8 cellular contexts compared by ENCODE assay signal in the genomic region with DNA sequence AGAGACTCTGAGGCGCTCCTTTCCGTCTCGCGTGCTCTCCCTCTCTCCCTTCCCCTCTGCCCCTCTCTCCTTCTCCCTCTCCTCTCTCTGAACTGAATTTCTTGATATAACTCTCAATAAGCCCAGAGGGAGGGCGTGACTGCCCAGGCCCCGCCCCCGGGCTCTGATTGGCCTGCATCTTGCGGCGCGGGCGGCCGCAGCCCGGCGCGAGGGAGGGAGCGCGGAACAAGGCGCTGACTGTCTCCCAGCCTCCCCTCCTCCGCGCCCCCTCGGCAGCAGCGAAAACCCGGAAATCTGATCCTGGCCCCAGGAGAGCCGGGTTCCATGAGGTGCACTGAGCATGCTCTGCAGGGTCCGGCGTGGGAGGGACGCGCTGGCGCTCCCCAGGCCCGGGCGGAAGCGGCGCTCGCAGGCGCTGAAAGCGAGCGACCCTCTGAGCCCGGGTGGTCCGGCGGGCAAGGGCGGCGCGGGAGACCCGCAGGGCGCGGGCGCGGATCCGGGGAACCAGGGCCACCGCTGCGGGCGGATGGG. TPM values are rescaled to one million over a fixed set of nuclear protein-coding genes. Genes with fewer than 3 reads are reported as not detected.
DNase-seq lines count a peak whose midpoint lies in the region; ATAC-seq, FAIRE-seq and TF ChIP-seq lines count a peak whose summit lies in the region.

Gene PCDH9, minus strand, starts transcription at position 94 of the 531 bp plus-strand sequence. CDS start 1,896 bp downstream, outside the sequence.

- peak within 1 kb of the TSS; percentile 96 for H2AFZ ChIP-seq in HepG2 (ENCODE audit: low read length)

- in situ Hi-C loops in HepG2 (cut with HindIII; ENCODE audit: extremely low pct_ligation_motif_present, low pct_unique_long_range_greater_than_20kb): loop anchor here (25.0 kb wide), 2 partner anchors 1318 to 1593 kb away; no protein-coding TSS in a partner anchor

- peak in 1 of 2 experiments; percentile 64; a peak in 2 of 4 replicates for TF ChIP-seq POLR2A in HepG2 (IDR thresholded peaks at IDR 0.05; ENCODE audit: insufficient read depth in 1 of 2, low read depth in 2 of 2, low read length in 2 of 2)

- CTCF ChIA-PET in HepG2 (lab: Yijun Ruan, JAX; ENCODE audit: low intra/inter-chr PET ratio, low total read pairs): no interaction called here

- H3K4me1 ChIP-seq in HepG2 (ENCODE audit: insufficient read depth, low read length): peaks cover 16% of the 10 kb centered on the region

- H3K27me3 ChIP-seq in HepG2 (ENCODE audit: control insufficient read depth in 1 of 2, insufficient read depth in 2 of 2, low read length in 2 of 2): peaks cover under 1 to 35% of the 10 kb centered on the region in 2 experiments; a peak in 4 of 5 replicates

- BruUV-seq in HepG2 (replicated peaks; lab: Mats Ljungman, UMichigan): no TSS peak

- ATAC-seq in HG03432 (IDR thresholded peaks at IDR 0.05; ENCODE audit: unreplicated experiment) (peak; percentile 99), HepG2 (peak; percentile 95)

- DNase-seq in AG20443 (ENCODE audit: low spot score) (peak; percentile 98), GM19238 (ENCODE audit: insufficient read length, low spot score) (peak; percentile 75), NCI-H510A treated with DMSO at 0.1 percent for 48 hours (lab: John Stamatoyannopoulos, UW) (peak; percentile 79), dermis microvascular lymphatic vessel endothelial cell (ENCODE audit: low read depth in 2 of 2) (peak; percentile 87 to 97), HepG2 (ENCODE audit: low spot score) (peak; percentile 80)
- DNase-seq in activated CD4-positive, alpha-beta T cell treated with anti-CD3 and anti-CD28 coated beads, Interleukin-2, amount 50 U/mL, for 24 hours (ENCODE audit: low read depth in 1 of 2, low spot score in 1 of 2): peak; percentile 68 to 83
- peak; percentile 81 to 82 for DNase-seq in stimulated activated CD4-positive, alpha-beta T cell treated with anti-CD3 and anti-CD28 coated beads, Interleukin-2, amount 100 ng/mL, for 48 hours

- no peaks in the 10 kb centered on the region for H3K79me2 ChIP-seq in HepG2 (ENCODE audit: insufficient read depth, low read length)

- H3K9me3 ChIP-seq in HepG2 (ENCODE audit: low read length): no peaks in the 10 kb centered on the region

- peak within 1 kb of the TSS; percentile 24 for H3K27ac ChIP-seq in HepG2 (ENCODE audit: extremely low read length, insufficient read depth, low read length)

- no peaks in the 10 kb centered on the region for H4K20me1 ChIP-seq in HepG2 (ENCODE audit: insufficient read depth, low read length)

- no peak for TF ChIP-seq RAD21 in HepG2 (CRISPR knock-in tag; IDR thresholded peaks at IDR 0.05)

- TF ChIP-seq EP300 in HepG2 (IDR thresholded peaks at IDR 0.05; ENCODE audit: low read depth in 2 of 2, low read length in 2 of 2) (peak in 1 of 2 experiments; percentile 21; a peak in 1 of 4 replicates), HepG2 (CRISPR knock-in tag; IDR thresholded peaks at IDR 0.05; ENCODE audit: borderline replicate concordance) (no peak)

- TF ChIP-seq CTCF in HepG2 (CRISPR knock-in tag; IDR thresholded peaks at IDR 0.05): no peak

- peak within 1 kb of the TSS; percentile 99 for H3K4me2 ChIP-seq in HepG2 (ENCODE audit: low read depth, low read length)

- FAIRE-seq in HepG2 (lab: Jason Lieb, UNC): peak; percentile 48

- H3K9ac ChIP-seq in HepG2 (ENCODE audit: insufficient read depth, low read depth, low read length): peak within 1 kb of the TSS; percentile 61

- no peaks in the 10 kb centered on the region for H3K36me3 ChIP-seq in HepG2 (replicated peaks in 1 of 2; ENCODE audit: control insufficient read depth in 1 of 2, insufficient read depth in 2 of 2, low read length in 2 of 2)

- under 1% methylated on average over 26 of the region's 52 CpGs for WGBS in HepG2 (ENCODE audit: low lambda C conversion rate)

- intact Hi-C loops in HepG2 (cut with micrococcal nuclease; ENCODE audit: unreplicated experiment): loop anchor here (5.0 kb wide), 1 partner anchor 52 kb away; no protein-coding TSS in a partner anchor

- H3K4me3 ChIP-seq in HepG2 (replicated peaks in 1 of 3; ENCODE audit: insufficient read depth in 1 of 3, low read depth in 2 of 3, low read length in 3 of 3): peak within 1 kb of the TSS; percentile 68 to 82 (median 70)

- POLR2A ChIA-PET in HepG2 (lab: Yijun Ruan, JAX): no interaction called here

TF ChIP-seq in HepG2, 621 proteins besides CTCF, POLR2A, EP300 and RAD21 (continues in another document):
- TF ChIP-seq ZMYM3 (CRISPR knock-in tag; IDR thresholded peaks at IDR 0.05) (no peak), DMAP1 (CRISPR knock-in tag; IDR thresholded peaks at IDR 0.05) (no peak), HMG20A (CRISPR knock-in tag; IDR thresholded peaks at IDR 0.05; ENCODE audit: borderline replicate concordance) (no peak), ZNF407 (CRISPR knock-in tag; IDR thresholded peaks at IDR 0.05; ENCODE audit: not compliant biosample characterization) (no peak)

RNA-seq across cellular contexts. Expression of gene PCDH9, which starts in this region (rescaled TPM):
- total RNA-seq in dermis microvascular lymphatic vessel endothelial cell (0.51 and 0.90 TPM in 2 replicates), HepG2 (2016; rRNA removed; fragmentation: Illumina TruSeq; extraction: Trizol) (0.09 and 0.11 TPM in 2 replicates)
- 0.09 and 0.10 TPM in 2 replicates for total RNA-seq in HepG2 (2016; cell fraction: cytosol; rRNA removed; fragmentation: Illumina TruSeq; extraction: Trizol; ENCODE audit: low read depth)
- 0.04 and 0.11 TPM in 2 replicates for total RNA-seq in HepG2 (2016; cell fraction: insoluble cytoplasmic fraction; rRNA removed; fragmentation: Illumina TruSeq; extraction: Trizol)
- 0.03 TPM in 2 replicates for total RNA-seq in HepG2 (2016; cell fraction: membrane; rRNA removed; fragmentation: Illumina TruSeq; extraction: Trizol)
- 0.19 and 0.31 TPM in 2 replicates for total RNA-seq in HepG2 (2016; cell fraction: nucleus; rRNA removed; fragmentation: Illumina TruSeq; extraction: Trizol)
- 0.01 TPM in 1 of 2 replicates, not detected in the other for polyA plus RNA-seq in HepG2 (2011; rRNA removed)
- 0.01 TPM in 1 of 2 replicates, not detected in the other for polyA plus RNA-seq in HepG2 (2011; cell fraction: cytosol; rRNA removed)
- not detected in 2 replicates for polyA plus RNA-seq in HepG2 (2011; cell fraction: nucleus; rRNA removed)
- not detected in 2 replicates for polyA plus RNA-seq in HepG2 (2012)
- polyA plus RNA-seq in HepG2 (2016; cell fraction: cytosol; fragmentation: Illumina TruSeq; extraction: Trizol; ENCODE audit: low read depth): under 0.01 and 0.01 TPM in 2 replicates
- not detected in 2 replicates for polyA plus RNA-seq in HepG2 (2016; cell fraction: insoluble cytoplasmic fraction; fragmentation: Illumina TruSeq; extraction: Trizol; ENCODE audit: low read depth)
- not detected in 2 replicates for polyA plus RNA-seq in HepG2 (2016; cell fraction: membrane; fragmentation: Illumina TruSeq; extraction: Trizol; ENCODE audit: low read depth)
- polyA plus RNA-seq in HepG2 (2016; cell fraction: nucleus; fragmentation: Illumina TruSeq; extraction: Trizol; ENCODE audit: insufficient read depth, low read depth): 0.03 and 0.15 TPM in 2 replicates
- 4.1 TPM in 1 of 2 replicates, not detected in the other for polyA minus RNA-seq in HepG2 (2011; rRNA and poly(A)+ RNA removed; ENCODE audit: low replicate concordance)
- not detected in 2 replicates for polyA minus RNA-seq in HepG2 (2011; cell fraction: cytosol; rRNA and poly(A)+ RNA removed)
- polyA minus RNA-seq in HepG2 (2011; cell fraction: nucleus; rRNA and poly(A)+ RNA removed): under 0.01 and 0.12 TPM in 2 replicates

Comparison
In these comparisons a context has a peak if more than half of its experiments do, and no peak if none do; other contexts are left out.
1. Peak in every context shown above with its lines: DNase-seq, ATAC-seq, H3K4me3 ChIP-seq and H3K27ac ChIP-seq.
2. Peak in DNase-seq in dermis microvascular lymphatic vessel endothelial cell; RNA of the gene not detected or under 1 TPM.